Comparison of ENCODE assay signal across 1 cellular context in genomic region chr17:30378191-30378796, GRCh38.
A peak's percentile ranks its signal among the peaks of the same experiment; 100 is the strongest.
TF ChIP-seq lines count a peak whose summit lies in the region.

No MANE protein-coding gene starts in this region.

TF ChIP-seq in IMR-90, 13 proteins besides CTCF, POLR2A, EP300 and RAD21:
- peak; percentile 68 for TF ChIP-seq BHLHE40 (IDR thresholded peaks at IDR 0.05; ENCODE audit: low read depth, low read length)
- TF ChIP-seq MAZ (IDR thresholded peaks at IDR 0.05; ENCODE audit: borderline replicate concordance, low read depth, low read length), result no peak
TF ChIP-seq in IMR-90: peak in this region for 1.
